ENCODE assay signal across 8 cellular contexts in genomic region chr18:36128907-36129299, GRCh38. TPM values are rescaled to one million over a fixed set of nuclear protein-coding genes. Genes with fewer than 3 reads are reported as not detected.
DNase-seq lines count a peak whose midpoint lies in the region; ATAC-seq, FAIRE-seq and TF ChIP-seq lines count a peak whose summit lies in the region.

No MANE protein-coding gene starts in this region.

- H3K79me2 ChIP-seq in K562 (ENCODE audit: control insufficient read depth, insufficient read depth, low read length): peaks cover 58% of the 10 kb centered on the region
- H3K79me2 ChIP-seq in mesendoderm (ENCODE audit: control insufficient read depth, insufficient read depth, low read length): peaks cover 37% of the 10 kb centered on the region

- no peak overlapping the region for H4K5ac ChIP-seq in mesendoderm (ENCODE audit: low read length)

- no peak overlapping the region for H3K4ac ChIP-seq in mesendoderm (ENCODE audit: low read depth, low read length)

- no peaks in the 10 kb centered on the region for H3K27me3 ChIP-seq in K562 (ENCODE audit: control insufficient read depth in 2 of 2, insufficient read depth in 2 of 2, low read length in 2 of 2)
- no peaks in the 10 kb centered on the region for H3K27me3 ChIP-seq in mesendoderm (ENCODE audit: insufficient read depth, low read length, poor library complexity)

- H3K4me1 Mint-ChIP-seq in activated CD4-positive, alpha-beta T cell treated with anti-CD3 and anti-CD28 coated beads, Interleukin-2, amount 10 ng/mL, durations not matched to agents 24 days and 14 days: peaks cover 47% of the 10 kb centered on the region

- H2BK120ac ChIP-seq in mesendoderm (ENCODE audit: low read depth, low read length): peak overlapping the region; percentile 63

- peak overlapping the region; percentile 94 for H3K4me3 Mint-ChIP-seq in activated CD4-positive, alpha-beta T cell treated with anti-CD3 and anti-CD28 coated beads, Interleukin-2, amount 10 ng/mL, durations not matched to agents 24 days and 14 days

- H3K9me3 ChIP-seq in K562 (replicated peaks; ENCODE audit: control insufficient read depth, insufficient read depth, low read depth, low read length): no peaks in the 10 kb centered on the region

- no peak overlapping the region for H3K23ac ChIP-seq in mesendoderm (ENCODE audit: low read length)

- peaks cover 3% of the 10 kb centered on the region for H3K9me3 Mint-ChIP-seq in activated CD4-positive, alpha-beta T cell treated with anti-CD3 and anti-CD28 coated beads, Interleukin-2, amount 10 ng/mL, durations not matched to agents 24 days and 14 days

- ATAC-seq in HG03378 (IDR thresholded peaks at IDR 0.05; ENCODE audit: unreplicated experiment): peak; percentile 7
- peak; percentile 14 for ATAC-seq in K562

- H3K56ac ChIP-seq in mesendoderm (ENCODE audit: low read length): peak overlapping the region; percentile 91

- H2BK5ac ChIP-seq in mesendoderm (ENCODE audit: low read length): no peak overlapping the region

- peaks cover 16% of the 10 kb centered on the region for H3K79me1 ChIP-seq in mesendoderm (ENCODE audit: low read length)

- peak overlapping the region; percentile 57 for H4K8ac ChIP-seq in mesendoderm (ENCODE audit: low read depth, low read length)

- CTCF ChIA-PET in K562 (lab: Yijun Ruan, JAX; ENCODE audit: low intra/inter-chr PET ratio): no interaction called here

- H3K27ac Mint-ChIP-seq in activated CD4-positive, alpha-beta T cell treated with anti-CD3 and anti-CD28 coated beads, Interleukin-2, amount 10 ng/mL, durations not matched to agents 24 days and 14 days: peak overlapping the region; percentile 96

- no peak overlapping the region for H2AK5ac ChIP-seq in mesendoderm (ENCODE audit: low read length)

- no peak for TF ChIP-seq CTCF in K562 (IDR thresholded peaks at IDR 0.05 in 2 of 3, conservative IDR thresholded peaks at IDR 0.05 in 1 of 3; ENCODE audit: insufficient read depth in 2 of 3, low read depth in 1 of 3, low read length in 3 of 3)

- H3K27ac ChIP-seq in K562 (ENCODE audit: extremely low read depth, low read depth, low read length) (peak overlapping the region; percentile 99), mesendoderm (ENCODE audit: low read depth, low read length) (no peak overlapping the region)

- TF ChIP-seq RAD21 in K562 (CRISPR knock-in tag; conservative IDR thresholded peaks at IDR 0.05 in 1 of 2, IDR thresholded peaks at IDR 0.05 in 1 of 2): no peak

- in situ Hi-C loops in K562 (cut with MboI): no loop called here

- H3K36me3 ChIP-seq in K562 (ENCODE audit: control insufficient read depth, insufficient read depth, low read length): peaks cover 40% of the 10 kb centered on the region
- H3K36me3 ChIP-seq in mesendoderm (ENCODE audit: control insufficient read depth, insufficient read depth, low read length): no peaks in the 10 kb centered on the region

- H3K4me1 ChIP-seq in K562 (replicated peaks in 1 of 2; ENCODE audit: control insufficient read depth in 2 of 2, insufficient read depth in 2 of 2, low read length in 2 of 2): peaks cover 27 to 32% of the 10 kb centered on the region in 2 experiments; a peak in 4 of 5 replicates
- peaks cover 3% of the 10 kb centered on the region for H3K4me1 ChIP-seq in mesendoderm (ENCODE audit: control insufficient read depth, low read depth, low read length)

- no peaks in the 10 kb centered on the region for H3K27me3 Mint-ChIP-seq in activated CD4-positive, alpha-beta T cell treated with anti-CD3 and anti-CD28 coated beads, Interleukin-2, amount 10 ng/mL, durations not matched to agents 24 days and 14 days

- under 1% methylated on average over 31 of the region's 37 CpGs for WGBS in K562 (ENCODE audit: insufficient coverage, low coverage, missing lambda C conversion rate)
- WGBS in mesendoderm (ENCODE audit: extremely low coverage, insufficient coverage, low lambda C conversion rate): no CpG with 5 or more reads among the region's 37 CpGs

- intact Hi-C loops in activated CD4-positive, alpha-beta T cell treated with anti-CD3 and anti-CD28 coated beads, Interleukin-2, amount 10 ng/mL, durations not matched to agents 24 days and 14 days (cut with micrococcal nuclease): loop anchor here (1.0 to 2.0 kb wide), 5 partner anchors 14 to 699 kb away; partner anchors contain the start of genes MOCOS, RMP24 and RPRD1A
- intact Hi-C loops in K562 (cut with micrococcal nuclease): loop anchor here (2.0 kb wide), 1 partner anchor 156 kb away; the partner anchor contains the start of gene RMP24

- peak overlapping the region; percentile 99 for H2AFZ ChIP-seq in K562 (ENCODE audit: low read depth, low read length)

- peak overlapping the region; percentile 55 for H3K18ac ChIP-seq in mesendoderm (ENCODE audit: low read length)

- POLR2A ChIA-PET in K562 (lab: Yijun Ruan, JAX): interaction anchor here (0.6 to 2.8 kb wide), 12 partner anchors 9 to 135 kb away, joined by 3 to 19 read pairs (median 4); no protein-coding TSS in a partner anchor

- H3K4me2 ChIP-seq in K562 (ENCODE audit: insufficient read depth, low read length): peak overlapping the region; percentile 96
- H3K4me2 ChIP-seq in mesendoderm (ENCODE audit: low read length): peak overlapping the region; percentile 88

- no peak for TF ChIP-seq EP300 in K562 (IDR thresholded peaks at IDR 0.05; ENCODE audit: low read length)

- H4K20me1 ChIP-seq in K562 (replicated peaks; ENCODE audit: control insufficient read depth, insufficient read depth, low read length): peaks cover 13% of the 10 kb centered on the region

- no peak for TF ChIP-seq POLR2A in K562 (conservative IDR thresholded peaks at IDR 0.05)

- H3K4me3 ChIP-seq in K562 (peak overlapping the region; percentile 91), mesendoderm (ENCODE audit: low read length) (peak overlapping the region; percentile 64)

- no peak overlapping the region for H2BK15ac ChIP-seq in mesendoderm (replicated peaks; ENCODE audit: low read depth)

- no peak for DNase-seq in activated CD4-positive, alpha-beta T cell treated with anti-CD3 and anti-CD28 coated beads, Interleukin-2, amount 10 ng/mL, durations not matched to agents 24 days and 14 days
- DNase-seq in activated CD4-positive, alpha-beta T cell treated with anti-CD3 and anti-CD28 coated beads, Interleukin-2, amount 50 U/mL, for 1 hour: no peak
- DNase-seq in K562 (ENCODE audit: extremely low read depth in 1 of 4, low spot score in 3 of 4): no peak
- DNase-seq in mesendoderm: no peak
- DNase-seq in EL: no peak
- DNase-seq in NCI-H1694 treated with DMSO at 0.1 percent for 48 hours (lab: John Stamatoyannopoulos, UW): no peak
- no peak for DNase-seq in OCI-M2 (lab: John Stamatoyannopoulos, UW; ENCODE audit: unreplicated experiment)

- H3K9ac ChIP-seq in K562 (ENCODE audit: insufficient read depth in 1 of 2, low read depth in 2 of 2, low read length in 2 of 2): peak overlapping the region; percentile 98 to 99
- H3K9ac ChIP-seq in mesendoderm (ENCODE audit: low read length): peak overlapping the region; percentile 86

- no TSS peak for BruUV-seq in K562 (replicated peaks; lab: Mats Ljungman, UMichigan)

- peaks cover 7% of the 10 kb centered on the region for H3K9me1 ChIP-seq in K562 (ENCODE audit: control insufficient read depth, insufficient read depth, low read length)

- peaks cover 53% of the 10 kb centered on the region for H3K36me3 Mint-ChIP-seq in activated CD4-positive, alpha-beta T cell treated with anti-CD3 and anti-CD28 coated beads, Interleukin-2, amount 10 ng/mL, durations not matched to agents 24 days and 14 days (ENCODE audit: low read depth)

- no peak for FAIRE-seq in K562 (lab: Jason Lieb, UNC)

RNA-seq across cellular contexts. Expression of gene SLC39A6, which starts 0.2 kb away (rescaled TPM):
- 51.2 and 51.5 TPM in 2 replicates for total RNA-seq in activated CD4-positive, alpha-beta T cell treated with anti-CD3 and anti-CD28 coated beads, Interleukin-2, amount 10 ng/mL, durations not matched to agents 24 days and 14 days
- 16.4 and 23.0 TPM in 2 replicates for total RNA-seq in K562 (2011; cell fraction: chromatin; rRNA removed; ENCODE audit: low replicate concordance)
- 16.7 and 19.2 TPM in 2 replicates for total RNA-seq in K562 (2011; cell fraction: nucleolus; rRNA removed)
- total RNA-seq in K562 (2011; cell fraction: nucleoplasm; rRNA removed): 18.1 and 19.9 TPM in 2 replicates
- 17.4 and 21.1 TPM in 2 replicates for total RNA-seq in K562 (2014; rRNA removed)
- 19.9 and 20.9 TPM in 2 replicates for total RNA-seq in K562 (2014; rRNA removed; fragmentation: Illumina TruSeq; extraction: Trizol)
- total RNA-seq in K562 (2015; rRNA removed; fragmentation: Illumina TruSeq; extraction: Trizol): 19.0 and 20.6 TPM in 2 replicates
- total RNA-seq in K562 (2021): 13.2 and 14.0 TPM in 2 replicates
- 16.7 and 17.8 TPM in 2 replicates for polyA plus RNA-seq in K562 (2011; rRNA removed)
- 11.3 and 13.7 TPM in 2 replicates for polyA plus RNA-seq in K562 (2011; cell fraction: cytosol; rRNA removed)
- 14.2 and 16.8 TPM in 2 replicates for polyA plus RNA-seq in K562 (2011; cell fraction: nucleus; rRNA removed)
- polyA plus RNA-seq in K562 (2012): 8.7 and 10.7 TPM in 2 replicates
- 22.1 and 23.8 TPM in 2 replicates for polyA plus RNA-seq in K562 (2014; fragmentation: Illumina TruSeq; extraction: Trizol)
- polyA plus RNA-seq in K562 (2014; fragmentation: Nextera tagmentation; extraction: Ambion mirVana): 1 to 10 TPM; 5.6 to 6.6 TPM
- polyA plus RNA-seq in K562 (2014; rRNA removed): 13.2 and 13.8 TPM in 2 replicates
- polyA minus RNA-seq in K562 (2011; rRNA and poly(A)+ RNA removed): 26.3 and 34.2 TPM in 2 replicates
- polyA minus RNA-seq in K562 (2011; cell fraction: cytosol; rRNA and poly(A)+ RNA removed): 5.0 and 5.6 TPM in 2 replicates
- 7.3 and 11.8 TPM in 2 replicates for polyA minus RNA-seq in K562 (2011; cell fraction: nucleus; rRNA and poly(A)+ RNA removed)
- polyA plus RNA-seq in mesendoderm (2013, experiment 1 of 2): 17.2 TPM
- 18.0 TPM for polyA plus RNA-seq in mesendoderm (2013, experiment 2 of 2)

RNA-seq across cellular contexts. Expression of gene ELP2, which starts 0.8 kb away (rescaled TPM):
- total RNA-seq in activated CD4-positive, alpha-beta T cell treated with anti-CD3 and anti-CD28 coated beads, Interleukin-2, amount 10 ng/mL, durations not matched to agents 24 days and 14 days: 104 and 111 TPM in 2 replicates
- 409 and 679 TPM in 2 replicates for total RNA-seq in K562 (2011; cell fraction: chromatin; rRNA removed; ENCODE audit: low replicate concordance)
- total RNA-seq in K562 (2011; cell fraction: nucleolus; rRNA removed): 246 and 294 TPM in 2 replicates
- 383 and 472 TPM in 2 replicates for total RNA-seq in K562 (2011; cell fraction: nucleoplasm; rRNA removed)
- total RNA-seq in K562 (2014; rRNA removed): 156 and 158 TPM in 2 replicates
- 123 and 139 TPM in 2 replicates for total RNA-seq in K562 (2014; rRNA removed; fragmentation: Illumina TruSeq; extraction: Trizol)
- 72.8 and 76.8 TPM in 2 replicates for total RNA-seq in K562 (2015; rRNA removed; fragmentation: Illumina TruSeq; extraction: Trizol)
- total RNA-seq in K562 (2021): 140 and 148 TPM in 2 replicates
- 188 and 192 TPM in 2 replicates for polyA plus RNA-seq in K562 (2011; rRNA removed)
- polyA plus RNA-seq in K562 (2011; cell fraction: cytosol; rRNA removed): 42.9 and 93.6 TPM in 2 replicates
- polyA plus RNA-seq in K562 (2011; cell fraction: nucleus; rRNA removed): 181 and 221 TPM in 2 replicates
- polyA plus RNA-seq in K562 (2012): 133 and 141 TPM in 2 replicates
- polyA plus RNA-seq in K562 (2014; fragmentation: Illumina TruSeq; extraction: Trizol): 87.4 and 96.0 TPM in 2 replicates
- 100 to 1,000 TPM; 146 to 172 TPM for polyA plus RNA-seq in K562 (2014; fragmentation: Nextera tagmentation; extraction: Ambion mirVana)
- 84.0 and 94.8 TPM in 2 replicates for polyA plus RNA-seq in K562 (2014; rRNA removed)
- polyA minus RNA-seq in K562 (2011; rRNA and poly(A)+ RNA removed): 262 and 352 TPM in 2 replicates
- 73.4 and 77.3 TPM in 2 replicates for polyA minus RNA-seq in K562 (2011; cell fraction: cytosol; rRNA and poly(A)+ RNA removed)
- 158 and 260 TPM in 2 replicates for polyA minus RNA-seq in K562 (2011; cell fraction: nucleus; rRNA and poly(A)+ RNA removed)
- 98.4 TPM for polyA plus RNA-seq in mesendoderm (2013, experiment 1 of 2)
- 97.3 TPM for polyA plus RNA-seq in mesendoderm (2013, experiment 2 of 2)

RNA-seq across cellular contexts. Expression of gene MOCOS, which starts 58.4 kb away (rescaled TPM):
- 0.21 and 0.57 TPM in 2 replicates for total RNA-seq in activated CD4-positive, alpha-beta T cell treated with anti-CD3 and anti-CD28 coated beads, Interleukin-2, amount 10 ng/mL, durations not matched to agents 24 days and 14 days
- total RNA-seq in K562 (2011; cell fraction: chromatin; rRNA removed; ENCODE audit: low replicate concordance): 13.8 and 19.3 TPM in 2 replicates
- total RNA-seq in K562 (2011; cell fraction: nucleolus; rRNA removed): 11.7 and 12.5 TPM in 2 replicates
- total RNA-seq in K562 (2011; cell fraction: nucleoplasm; rRNA removed): 13.4 and 14.2 TPM in 2 replicates
- total RNA-seq in K562 (2014; rRNA removed) (8.4 and 11.8 TPM in 2 replicates), K562 (2014; rRNA removed; fragmentation: Illumina TruSeq; extraction: Trizol) (11.5 and 11.8 TPM in 2 replicates), K562 (2015; rRNA removed; fragmentation: Illumina TruSeq; extraction: Trizol) (7.7 TPM in 2 replicates), K562 (2021) (12.4 TPM in 2 replicates)
- polyA plus RNA-seq in K562 (2011; rRNA removed) (8.1 and 8.6 TPM in 2 replicates), K562 (2014; fragmentation: Illumina TruSeq; extraction: Trizol) (8.4 and 9.2 TPM in 2 replicates), K562 (2014; fragmentation: Nextera tagmentation; extraction: Ambion mirVana) (1 to 10 TPM; 4.5 to 4.6 TPM), K562 (2014; rRNA removed) (9.1 and 12.1 TPM in 2 replicates)
- 6.4 and 6.8 TPM in 2 replicates for polyA plus RNA-seq in K562 (2011; cell fraction: cytosol; rRNA removed)
- 11.0 and 12.3 TPM in 2 replicates for polyA plus RNA-seq in K562 (2011; cell fraction: nucleus; rRNA removed)
- polyA plus RNA-seq in K562 (2012): 6.5 and 17.9 TPM in 2 replicates
- polyA minus RNA-seq in K562 (2011; rRNA and poly(A)+ RNA removed): 10.8 and 12.7 TPM in 2 replicates
- 6.4 and 6.6 TPM in 2 replicates for polyA minus RNA-seq in K562 (2011; cell fraction: cytosol; rRNA and poly(A)+ RNA removed)
- polyA minus RNA-seq in K562 (2011; cell fraction: nucleus; rRNA and poly(A)+ RNA removed): 7.4 and 11.7 TPM in 2 replicates
- 1.1 TPM for polyA plus RNA-seq in mesendoderm (2013, experiment 1 of 2)
- polyA plus RNA-seq in mesendoderm (2013, experiment 2 of 2): 1.2 TPM
